Comparison of ENCODE assay signal across 8 cellular contexts in genomic region chr1:42941640-42942330, GRCh38. TPM values are rescaled to one million over a fixed set of nuclear protein-coding genes. Genes with fewer than 3 reads are reported as not detected.
A peak's percentile ranks its signal among the peaks of the same experiment; 100 is the strongest.
DNase-seq lines count a peak whose midpoint lies in the region; ATAC-seq and TF ChIP-seq lines count a peak whose summit lies in the region.

No MANE protein-coding gene starts in this region.

- peak overlapping the region; percentile 84 for H3K4me2 ChIP-seq in BLaER1

- H3K9me3 ChIP-seq in BLaER1, result no peaks in the 10 kb centered on the region

- H4K20me1 ChIP-seq in BLaER1, result peaks cover 98% of the 10 kb centered on the region

- H3K4me3 Mint-ChIP-seq in activated T-cell treated with anti-CD3 and anti-CD28 coated beads, Interleukin-2, amount 50 U/mL, for 4 hours, result no peak overlapping the region
- H3K4me3 Mint-ChIP-seq in progenitor cell of endocrine pancreas (ENCODE audit: low read depth), result no peak overlapping the region

- no peak for ATAC-seq in activated T-cell treated with anti-CD3 and anti-CD28 coated beads, Interleukin-2, amount 50 U/mL, for 4 hours
- ATAC-seq in GM21447 (IDR thresholded peaks at IDR 0.05; ENCODE audit: unreplicated experiment), result no peak

- H3K27me3 Mint-ChIP-seq in activated T-cell treated with anti-CD3 and anti-CD28 coated beads, Interleukin-2, amount 50 U/mL, for 4 hours (ENCODE audit: low read depth), result no peaks in the 10 kb centered on the region
- no peaks in the 10 kb centered on the region for H3K27me3 Mint-ChIP-seq in progenitor cell of endocrine pancreas

- H3K36me3 Mint-ChIP-seq in activated T-cell treated with anti-CD3 and anti-CD28 coated beads, Interleukin-2, amount 50 U/mL, for 4 hours (ENCODE audit: insufficient read depth), result peaks cover 47% of the 10 kb centered on the region
- peaks cover 14% of the 10 kb centered on the region for H3K36me3 Mint-ChIP-seq in progenitor cell of endocrine pancreas (ENCODE audit: insufficient read depth)

- peak; percentile 98 for DNase-seq in M059J (ENCODE audit: low read depth)
- DNase-seq in activated T-cell treated with anti-CD3 and anti-CD28 coated beads, Interleukin-2, amount 50 U/mL, for 4 hours, result peak; percentile 37
- DNase-seq in glomerular visceral epithelial cell (ENCODE audit: extremely low spot score), result peak; percentile 91
- DNase-seq in progenitor cell of endocrine pancreas (ENCODE audit: low spot score, unreplicated experiment), result no peak
- no peak for DNase-seq in NCI-H1092 treated with DMSO at 0.1 percent for 48 hours (lab: John Stamatoyannopoulos, UW)
- DNase-seq in DMS153 (lab: John Stamatoyannopoulos, UW), result no peak

- H3K9me3 Mint-ChIP-seq in activated T-cell treated with anti-CD3 and anti-CD28 coated beads, Interleukin-2, amount 50 U/mL, for 4 hours, result no peaks in the 10 kb centered on the region
- H3K9me3 Mint-ChIP-seq in progenitor cell of endocrine pancreas (ENCODE audit: low read depth), result no peaks in the 10 kb centered on the region

- no peak overlapping the region for H3K4me3 ChIP-seq in BLaER1

- H3K9ac ChIP-seq in BLaER1, result no peak overlapping the region

- H3K4me1 ChIP-seq in BLaER1, result peaks cover 99% of the 10 kb centered on the region

- TF ChIP-seq CTCF in progenitor cell of endocrine pancreas (IDR thresholded peaks at IDR 0.05; ENCODE audit: unreplicated experiment), result no peak

- H3K27ac Mint-ChIP-seq in progenitor cell of endocrine pancreas, result peak overlapping the region; percentile 39

- peaks cover 75% of the 10 kb centered on the region for H3K36me3 ChIP-seq in BLaER1

- no peaks in the 10 kb centered on the region for H3K27me3 ChIP-seq in BLaER1

- peaks cover 96% of the 10 kb centered on the region for H3K4me1 Mint-ChIP-seq in activated T-cell treated with anti-CD3 and anti-CD28 coated beads, Interleukin-2, amount 50 U/mL, for 4 hours (ENCODE audit: low read depth)
- H3K4me1 Mint-ChIP-seq in progenitor cell of endocrine pancreas (ENCODE audit: low read depth), result peaks cover 14% of the 10 kb centered on the region

- H3K27ac ChIP-seq in BLaER1, result peak overlapping the region; percentile 69

RNA-seq across cellular contexts. Expression of gene SLC2A1, which starts 16.9 kb away (rescaled TPM):
- 218 and 274 TPM in 2 replicates for total RNA-seq in M059J (2014; rRNA removed; shearing (Covaris generic))
- 100 to 1,000 TPM; 135 to 141 (median 140) TPM for total RNA-seq in activated T-cell treated with anti-CD3 and anti-CD28 coated beads, Interleukin-2, amount 50 U/mL, for 4 hours
- total RNA-seq in progenitor cell of endocrine pancreas, result 49.7 and 54.7 TPM in 2 replicates

Comparison
In these comparisons a context has a peak if more than half of its experiments do, and no peak if none do; other contexts are left out.
1. DNase-seq: peak in M059J (single experiment), activated T-cell treated with anti-CD3 and anti-CD28 coated beads, Interleukin-2, amount 50 U/mL, for 4 hours (single experiment) and glomerular visceral epithelial cell (single experiment); none in progenitor cell of endocrine pancreas (single experiment), NCI-H1092 treated with DMSO at 0.1 percent for 48 hours (single experiment) and DMS153 (single experiment).